Comparison of ENCODE assay signal across 1 cellular context in the genomic region with DNA sequence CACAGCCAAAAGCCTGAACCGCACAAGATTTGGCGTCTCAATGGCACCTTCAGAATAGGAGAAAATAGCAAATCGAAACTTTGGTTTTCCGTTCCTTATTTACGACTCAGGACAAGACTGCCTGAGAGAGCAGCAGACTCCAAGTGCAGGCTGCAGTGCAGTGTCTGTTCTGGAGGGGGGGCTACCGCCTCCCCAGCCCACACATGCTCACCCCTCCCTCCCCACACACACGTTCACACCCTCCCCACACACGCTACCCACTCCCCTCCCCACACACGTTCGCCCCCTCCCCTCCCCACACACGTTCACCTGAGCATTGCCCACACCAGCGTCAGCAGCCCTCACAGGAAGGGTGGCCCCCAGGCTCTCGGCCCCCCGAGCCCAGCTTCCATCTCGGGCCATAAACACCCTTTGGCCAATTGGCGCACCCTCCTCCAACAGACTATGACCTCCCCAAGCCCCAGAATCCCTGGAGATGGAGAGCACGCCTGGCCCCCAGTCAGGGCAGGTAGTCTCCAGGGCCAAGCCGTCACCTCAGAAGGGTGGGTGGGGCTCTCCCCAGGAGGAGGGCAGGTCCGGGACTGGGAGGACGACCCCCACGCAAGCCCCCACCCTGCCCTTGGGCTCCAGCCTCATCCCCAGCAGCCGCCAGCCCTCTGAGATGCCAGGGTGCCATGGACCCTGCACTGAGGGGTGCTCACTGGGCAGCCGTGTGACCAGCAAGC.
TF ChIP-seq lines count a peak whose summit lies in the region.

No MANE protein-coding gene starts in this region.

TF ChIP-seq in IMR-90, 13 proteins besides CTCF, POLR2A, EP300 and RAD21:
- TF ChIP-seq MXI1 (IDR thresholded peaks at IDR 0.05; ENCODE audit: borderline replicate concordance, low read depth, low read length) (no peak), SMC3 (IDR thresholded peaks at IDR 0.05; ENCODE audit: low read depth, low read length) (no peak), ELK1 (IDR thresholded peaks at IDR 0.05; ENCODE audit: borderline replicate concordance, low read depth, low read length) (no peak)
